ENCODE assay signal across 13 cellular contexts in genomic region chr15:42270996-42271395, GRCh38. TPM values are rescaled to one million over a fixed set of nuclear protein-coding genes. Genes with fewer than 3 reads are reported as not detected.
DNase-seq lines count a peak whose midpoint lies in the region; ATAC-seq lines count a peak whose summit lies in the region.
"Had no signal": no experiment of that assay in that cellular context is flagged by ENCODE, and none has a peak within 500 bp of the region (broad histone marks: within the 10 kb centered on the region; RNA-seq: fewer than 3 reads in every experiment).

No MANE protein-coding gene starts in this region.

- no peaks in the 10 kb centered on the region for H3K9me3 Mint-ChIP-seq in activated T-cell treated with anti-CD3 and anti-CD28 coated beads, Interleukin-2, amount 50 U/mL, for 4 hours
- H3K9me3 Mint-ChIP-seq in activated T-helper 1 cell treated with anti-CD3 and anti-CD28 coated beads, Interleukin-12 subunit alpha, Interleukin-12 subunit beta, Interleukin-2, Interleukin-4 antibody, amounts not matched to agents 30 ng/mL and 10 ng/mL and 1 ng/mL, durations not matched to agents 14 hours and 24 hours and 36 hours, result no peaks in the 10 kb centered on the region

- DNase-seq in activated T-cell treated with anti-CD3 and anti-CD28 coated beads, Interleukin-2, amount 50 U/mL, for 4 hours, result no peak
- DNase-seq in activated T-cell treated with anti-CD3 and anti-CD28 coated beads for 4 hours, result no peak
- no peak for DNase-seq in activated T-helper 1 cell treated with anti-CD3 and anti-CD28 coated beads, Interleukin-12 subunit alpha, Interleukin-12 subunit beta, Interleukin-2, Interleukin-4 antibody, amounts not matched to agents 30 ng/mL and 10 ng/mL and 1 ng/mL, durations not matched to agents 14 hours and 24 hours and 36 hours (ENCODE audit: low spot score)
- no peak for DNase-seq in left colon
- no peak for DNase-seq in substantia nigra (lab: John Stamatoyannopoulos, UW)
- DNase-seq in NCI-H524 treated with DMSO at 0.1 percent for 48 hours (lab: John Stamatoyannopoulos, UW), result no peak
- DNase-seq: activated CD4-positive, CD25-positive, alpha-beta regulatory T cell; body of pancreas; C1 segment of cervical spinal cord; NCI-H446 treated with DMSO at 0.1 percent for 48 hours had no signal

- H3K4me1 Mint-ChIP-seq in activated T-cell treated with anti-CD3 and anti-CD28 coated beads, Interleukin-2, amount 50 U/mL, for 4 hours (ENCODE audit: low read depth), result peaks cover 53% of the 10 kb centered on the region
- H3K4me1 Mint-ChIP-seq in activated T-helper 1 cell treated with anti-CD3 and anti-CD28 coated beads, Interleukin-12 subunit alpha, Interleukin-12 subunit beta, Interleukin-2, Interleukin-4 antibody, amounts not matched to agents 30 ng/mL and 10 ng/mL and 1 ng/mL, durations not matched to agents 14 hours and 24 hours and 36 hours (ENCODE audit: low read depth), result peaks cover 51% of the 10 kb centered on the region

- H3K27ac Mint-ChIP-seq in activated T-helper 1 cell treated with anti-CD3 and anti-CD28 coated beads, Interleukin-12 subunit alpha, Interleukin-12 subunit beta, Interleukin-2, Interleukin-4 antibody, amounts not matched to agents 30 ng/mL and 10 ng/mL and 1 ng/mL, durations not matched to agents 14 hours and 24 hours and 36 hours, result no peak overlapping the region

- H3K4me3 Mint-ChIP-seq in activated T-cell treated with anti-CD3 and anti-CD28 coated beads, Interleukin-2, amount 50 U/mL, for 4 hours, result peak overlapping the region; percentile 27
- peak overlapping the region; percentile 16 for H3K4me3 Mint-ChIP-seq in activated T-helper 1 cell treated with anti-CD3 and anti-CD28 coated beads, Interleukin-12 subunit alpha, Interleukin-12 subunit beta, Interleukin-2, Interleukin-4 antibody, amounts not matched to agents 30 ng/mL and 10 ng/mL and 1 ng/mL, durations not matched to agents 14 hours and 24 hours and 36 hours

- H3K36me3 Mint-ChIP-seq in activated T-cell treated with anti-CD3 and anti-CD28 coated beads, Interleukin-2, amount 50 U/mL, for 4 hours (ENCODE audit: insufficient read depth), result peaks cover 14% of the 10 kb centered on the region
- H3K36me3 Mint-ChIP-seq in activated T-helper 1 cell treated with anti-CD3 and anti-CD28 coated beads, Interleukin-12 subunit alpha, Interleukin-12 subunit beta, Interleukin-2, Interleukin-4 antibody, amounts not matched to agents 30 ng/mL and 10 ng/mL and 1 ng/mL, durations not matched to agents 14 hours and 24 hours and 36 hours (ENCODE audit: low read depth), result peaks cover 17% of the 10 kb centered on the region

- intact Hi-C loops in activated T-helper 1 cell treated with anti-CD3 and anti-CD28 coated beads, Interleukin-12 subunit alpha, Interleukin-12 subunit beta, Interleukin-2, Interleukin-4 antibody, amounts not matched to agents 30 ng/mL and 10 ng/mL and 1 ng/mL, durations not matched to agents 14 hours and 24 hours and 36 hours (cut with micrococcal nuclease), result loop anchor here (5.0 kb wide), 3 partner anchors 201 to 869 kb away; partner anchors contain the start of genes MAPKBP1 and NDUFAF1
- intact Hi-C loops in left colon (cut with DNase I, micrococcal nuclease), result no loop called here

- ATAC-seq in activated T-cell treated with anti-CD3 and anti-CD28 coated beads, Interleukin-2, amount 50 U/mL, for 4 hours, result no peak
- ATAC-seq in left colon (peak; percentile 33), HG02884 (IDR thresholded peaks at IDR 0.05; ENCODE audit: unreplicated experiment) (no peak), GM18498 (IDR thresholded peaks at IDR 0.05; ENCODE audit: unreplicated experiment) (no peak)
- ATAC-seq: body of pancreas had no signal

- H3K27ac ChIP-seq in substantia nigra (ENCODE audit: low read depth, low read length, poor library complexity, severe bottlenecking), result peak overlapping the region; percentile 67
- H3K27ac ChIP-seq: body of pancreas, parathyroid adenoma had no signal

- no peaks in the 10 kb centered on the region for H3K27me3 Mint-ChIP-seq in activated T-cell treated with anti-CD3 and anti-CD28 coated beads, Interleukin-2, amount 50 U/mL, for 4 hours (ENCODE audit: low read depth)
- H3K27me3 Mint-ChIP-seq in activated T-helper 1 cell treated with anti-CD3 and anti-CD28 coated beads, Interleukin-12 subunit alpha, Interleukin-12 subunit beta, Interleukin-2, Interleukin-4 antibody, amounts not matched to agents 30 ng/mL and 10 ng/mL and 1 ng/mL, durations not matched to agents 14 hours and 24 hours and 36 hours (ENCODE audit: insufficient read depth), result no peaks in the 10 kb centered on the region

RNA-seq across cellular contexts. Expression of gene GANC, which starts 2.0 kb away (rescaled TPM):
- 10 to 100 TPM in 1 of 3 donors, 1 to 10 TPM in 2; 7.1 to 10.7 (median 8.0) TPM for total RNA-seq in activated T-cell treated with anti-CD3 and anti-CD28 coated beads, Interleukin-2, amount 50 U/mL, for 4 hours
- 13.0 and 15.2 TPM in 2 replicates for total RNA-seq in activated T-helper 1 cell treated with anti-CD3 and anti-CD28 coated beads, Interleukin-12 subunit alpha, Interleukin-12 subunit beta, Interleukin-2, Interleukin-4 antibody, amounts not matched to agents 30 ng/mL and 10 ng/mL and 1 ng/mL, durations not matched to agents 14 hours and 24 hours and 36 hours
- 10 to 100 TPM; 49.8 to 53.4 TPM for total RNA-seq in left colon

RNA-seq across cellular contexts. Expression of gene TMEM87A, which starts 2.2 kb away (rescaled TPM):
- total RNA-seq in activated T-cell treated with anti-CD3 and anti-CD28 coated beads, Interleukin-2, amount 50 U/mL, for 4 hours, result 10 to 100 TPM; 47.1 to 57.0 (median 56.4) TPM
- 42.3 and 46.2 TPM in 2 replicates for total RNA-seq in activated T-helper 1 cell treated with anti-CD3 and anti-CD28 coated beads, Interleukin-12 subunit alpha, Interleukin-12 subunit beta, Interleukin-2, Interleukin-4 antibody, amounts not matched to agents 30 ng/mL and 10 ng/mL and 1 ng/mL, durations not matched to agents 14 hours and 24 hours and 36 hours
- total RNA-seq in left colon, result 100 to 1,000 TPM in 1 of 2 donors, 10 to 100 TPM in 1; 82.8 to 104 TPM
